ENCODE assay signal across 8 cellular contexts in the genomic region with DNA sequence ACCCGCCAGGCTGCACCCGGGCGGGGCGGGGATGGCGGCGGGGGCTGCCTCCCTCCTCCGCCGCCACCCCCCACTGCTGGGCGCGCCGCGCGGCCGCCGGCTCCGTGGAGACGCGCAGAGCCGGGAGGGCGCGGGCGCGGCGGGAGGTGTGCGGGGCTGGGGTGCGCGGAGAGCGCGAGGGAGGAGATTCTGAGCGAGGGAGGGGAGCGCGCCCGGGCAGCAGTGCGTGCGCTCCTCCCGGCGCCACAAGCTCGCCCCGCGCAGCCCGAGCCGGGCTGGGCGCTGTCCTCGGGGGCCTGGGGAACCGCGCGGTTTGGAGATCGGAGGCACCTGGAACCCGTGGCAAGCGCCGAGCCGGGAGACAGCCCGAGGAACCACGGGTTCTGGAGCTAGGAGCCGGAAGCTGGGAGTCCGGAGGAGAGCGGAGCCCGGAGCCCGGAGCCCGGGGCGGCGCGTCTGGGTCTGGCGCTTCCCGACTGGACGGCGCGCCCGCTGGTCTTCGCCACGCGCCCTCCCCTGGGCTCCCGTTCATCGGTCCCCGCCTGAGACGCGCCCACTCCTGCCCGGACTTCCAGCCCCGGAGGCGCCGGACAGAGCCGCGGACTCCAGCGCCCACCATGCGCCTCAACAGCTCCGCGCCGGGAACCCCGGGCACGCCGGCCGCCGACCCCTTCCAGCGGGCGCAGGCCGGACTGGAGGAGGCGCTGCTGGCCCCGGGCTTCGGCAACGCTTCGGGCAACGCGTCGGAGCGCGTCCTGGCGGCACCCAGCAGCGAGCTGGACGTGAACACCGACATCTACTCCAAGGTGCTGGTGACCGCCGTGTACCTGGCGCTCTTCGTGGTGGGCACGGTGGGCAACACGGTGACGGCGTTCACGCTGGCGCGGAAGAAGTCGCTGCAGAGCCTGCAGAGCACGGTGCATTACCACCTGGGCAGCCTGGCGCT. TPM values are rescaled to one million over a fixed set of nuclear protein-coding genes. Genes with fewer than 3 reads are reported as not detected.
DNase-seq lines count a peak whose midpoint lies in the region; ATAC-seq, FAIRE-seq and TF ChIP-seq lines count a peak whose summit lies in the region.
"Had no signal": no experiment of that assay in that cellular context is flagged by ENCODE, and none has a peak within 500 bp of the region (broad histone marks: within the 10 kb centered on the region; RNA-seq: fewer than 3 reads in every experiment).

Gene NTSR1 (plus strand): TSS at position 246 of the 946 bp plus-strand sequence. CDS start 372 bp downstream, at position 618.

- peaks cover 11% of the 10 kb centered on the region; the same call in 1 of the 2 replicates for H3K23me2 ChIP-seq in H1 (ENCODE audit: low read depth, low read length)

- H4K20me1 ChIP-seq in GM23338 (replicated peaks; ENCODE audit: insufficient read depth) (no peaks in the 10 kb centered on the region), H1 (replicated peaks in 1 of 2; ENCODE audit: control insufficient read depth in 1 of 2, insufficient read depth in 2 of 2, low read length in 2 of 2) (peaks cover 3 to 5% of the 10 kb centered on the region in 2 experiments), neural cell (ENCODE audit: insufficient read depth) (no peaks in the 10 kb centered on the region)

- peak within 1 kb of the TSS; percentile 62 for H3K4me3 ChIP-seq in GM23338
- H3K4me3 ChIP-seq in H1 (ENCODE audit: extremely low read depth in 1 of 4, insufficient read depth in 2 of 4, low read depth in 3 of 4, low read length in 4 of 4) = peak within 1 kb of the TSS; percentile 15 to 56 (median 48)
- H3K4me3 ChIP-seq in neural cell (ENCODE audit: low read length) = peak within 1 kb of the TSS; percentile 63
- H3K4me3 ChIP-seq: ovary had no signal

- H4K5ac ChIP-seq in H1 (ENCODE audit: insufficient read length, low read depth, low read length) = no peak within 1 kb of the TSS

- H3K36me3 Mint-ChIP-seq in GM23338 (ENCODE audit: low read depth) = no peaks in the 10 kb centered on the region; the same call in 2 of the 3 replicates

- H2AK5ac ChIP-seq in H1 (ENCODE audit: low read depth, low read length) = no peak within 1 kb of the TSS

- H3K4ac ChIP-seq in H1 (replicated peaks; ENCODE audit: insufficient read length, low read depth, low read length) = no peak within 1 kb of the TSS

- no peak within 1 kb of the TSS for H3K56ac ChIP-seq in H1 (replicated peaks; ENCODE audit: insufficient read length, low read depth, low read length)

- DNase-seq in GM23338 (ENCODE audit: low spot score) = peak; percentile 73
- DNase-seq in NCI-H2171 treated with DMSO at 0.1 percent for 48 hours (lab: John Stamatoyannopoulos, UW) = peak; percentile 13
- DNase-seq in H1 (ENCODE audit: low read depth in 1 of 2, low spot score in 2 of 2) = peak in 1 of 2 experiments; percentile 79
- DNase-seq in HPDE6-E6E7 (ENCODE audit: extremely low spot score) = no peak
- DNase-seq: ovary had no signal

- H3K14ac ChIP-seq in H1 (ENCODE audit: insufficient read length) = no peak within 1 kb of the TSS

- FAIRE-seq in H1 (lab: Jason Lieb, UNC) = no peak

- POLR2A ChIA-PET in H1 (lab: Charles Lee; ENCODE audit: partially characterized antibody) = interaction anchor here (1.0 to 1.2 kb wide), 3 partner anchors 11 to 106 kb away, joined by 3 to 4 read pairs (median 4); no protein-coding TSS in a partner anchor

- H3K4me2 ChIP-seq in GM23338 = peak within 1 kb of the TSS; percentile 82
- H3K4me2 ChIP-seq in H1 (ENCODE audit: insufficient read depth in 1 of 2, low read depth in 2 of 2, low read length in 2 of 2) = peak within 1 kb of the TSS; percentile 68 to 84
- no peak within 1 kb of the TSS for H3K4me2 ChIP-seq in neural cell (ENCODE audit: low read length)

- TF ChIP-seq EP300 in H1 (IDR thresholded peaks at IDR 0.05; ENCODE audit: borderline replicate concordance in 1 of 2, low read depth in 2 of 2, low read length in 2 of 2) (no peak), neural cell (conservative IDR thresholded peaks at IDR 0.05; ENCODE audit: poor library complexity, severe bottlenecking) (no peak)

- H3K9ac ChIP-seq in H1 (replicated peaks in 1 of 4; ENCODE audit: extremely low read depth in 1 of 4, low read depth in 3 of 4, low read length in 3 of 4) = no peak within 1 kb of the TSS; a peak in 1 of 7 replicates
- H3K9ac ChIP-seq in neural cell (ENCODE audit: low read length) = peak within 1 kb of the TSS; percentile 36

- H3F3A ChIP-seq in GM23338 (replicated peaks; ENCODE audit: low read depth) = no peaks in the 10 kb centered on the region
- no peaks in the 10 kb centered on the region for H3F3A ChIP-seq in neural cell (ENCODE audit: insufficient read depth, low read length, poor library complexity, severe bottlenecking)

- CTCF ChIA-PET in H1 (lab: Charles Lee; ENCODE audit: partially characterized antibody) = interaction anchor here (0.6 to 4.7 kb wide), 30 partner anchors 10 to 1015 kb away, joined by 3 to 38 read pairs (median 5); no protein-coding TSS in a partner anchor

- no peaks in the 10 kb centered on the region for H3K9me3 Mint-ChIP-seq in GM23338

- TF ChIP-seq CTCF in GM23338 (conservative IDR thresholded peaks at IDR 0.05; ENCODE audit: low read depth in 2 of 2) (peak in 1 of 2 experiments; percentile 39; a peak in 2 of 4 replicates), H1 (IDR thresholded peaks at IDR 0.05; ENCODE audit: control extremely low read depth in 1 of 3, insufficient read depth in 1 of 3, low read depth in 1 of 3, low read length in 3 of 3) (peak; percentile 13 to 30 (median 23)), neural cell (IDR thresholded peaks at IDR 0.05; ENCODE audit: poor library complexity, severe bottlenecking) (no peak)

- peak within 1 kb of the TSS; percentile 78; the same call in 1 of the 2 replicates for H3K18ac ChIP-seq in H1 (ENCODE audit: extremely low read depth, low read length)

- H3K27ac Mint-ChIP-seq in GM23338 = no peak within 1 kb of the TSS

- H3K4me1 ChIP-seq in GM23338 (ENCODE audit: insufficient read depth) (peaks cover 3% of the 10 kb centered on the region; the same call in 1 of the 2 replicates), H1 (replicated peaks in 1 of 4; ENCODE audit: control insufficient read depth in 3 of 4, insufficient read depth in 4 of 4, low read length in 3 of 4) (peaks cover 0 to 8% (median 7%) of the 10 kb centered on the region in 4 experiments; a peak in 5 of 7 replicates)

- no peak for TF ChIP-seq POLR2A in H1 (IDR thresholded peaks at IDR 0.05; ENCODE audit: control extremely low read depth in 1 of 2, low read depth in 2 of 2, low read length in 2 of 2)

- H3K9me3 ChIP-seq in H1 (ENCODE audit: insufficient read depth in 2 of 2, low read depth in 1 of 2, low read length in 1 of 2) (no peaks in the 10 kb centered on the region), neural cell (ENCODE audit: low read length) (no peaks in the 10 kb centered on the region)
- H3K9me3 ChIP-seq: ovary had no signal

- H3K4me3 Mint-ChIP-seq in GM23338 = peak within 1 kb of the TSS; percentile 71

- H3K27me3 Mint-ChIP-seq in GM23338 (ENCODE audit: insufficient read depth, low read depth, poor library complexity) = peaks cover 32% of the 10 kb centered on the region

- H4K91ac ChIP-seq in H1 (replicated peaks; ENCODE audit: insufficient read length, low read length) = peak within 1 kb of the TSS; percentile 25

- no peaks in the 10 kb centered on the region for H3K79me1 ChIP-seq in H1 (ENCODE audit: low read depth, low read length)

- ATAC-seq in GM23338 (peak; percentile 53), GM21619 (IDR thresholded peaks at IDR 0.05; ENCODE audit: unreplicated experiment) (no peak), GM19328 (IDR thresholded peaks at IDR 0.05; ENCODE audit: unreplicated experiment) (no peak)

- H2AFZ ChIP-seq in GM23338 (peak within 1 kb of the TSS; percentile 85), H1 (ENCODE audit: low read length) (no peak within 1 kb of the TSS; the same call in 1 of the 2 replicates), neural cell (ENCODE audit: low read depth, low read length) (no peak within 1 kb of the TSS)

- H3K27ac ChIP-seq in GM23338 (ENCODE audit: low read depth) (no peak within 1 kb of the TSS), H1 (ENCODE audit: low read depth, low read length) (no peak within 1 kb of the TSS), neural cell (ENCODE audit: low read length) (no peak within 1 kb of the TSS)
- H3K27ac ChIP-seq: ovary had no signal

- H3K4me1 Mint-ChIP-seq in GM23338 = peaks cover 5% of the 10 kb centered on the region; the same call in 2 of the 3 replicates

- H3K36me3 ChIP-seq in GM23338 (ENCODE audit: insufficient read depth) (no peaks in the 10 kb centered on the region), H1 (ENCODE audit: control insufficient read depth in 2 of 4, insufficient read depth in 4 of 4, low read length in 3 of 4) (no peaks in the 10 kb centered on the region), neural cell (ENCODE audit: insufficient read depth, low read length) (no peaks in the 10 kb centered on the region)
- H3K36me3 ChIP-seq: ovary had no signal

- no peak within 1 kb of the TSS for H3K23ac ChIP-seq in H1 (ENCODE audit: insufficient read length)

- WGBS in H1 (ENCODE audit: extremely low coverage in 1 of 2, insufficient coverage in 1 of 2, insufficient read length in 1 of 2, insufficient replicate concordance in 2 of 2, low coverage in 1 of 2, low lambda C conversion rate in 2 of 2, missing lambda C conversion rate in 1 of 2), 2 experiments = 18% methylated on average over 59 of the region's 124 CpGs; no CpG with 5 or more reads in 1 of the 2 experiments

- H3K9me2 ChIP-seq in GM23338 (ENCODE audit: insufficient read depth) (no peaks in the 10 kb centered on the region), neural cell (ENCODE audit: insufficient read depth, low read length) (no peaks in the 10 kb centered on the region)

- peak within 1 kb of the TSS; percentile 44; the same call in 1 of the 2 replicates for H2BK5ac ChIP-seq in H1 (ENCODE audit: low read depth, low read length)

- H2BK15ac ChIP-seq in H1 (ENCODE audit: low read length) = peak within 1 kb of the TSS; percentile 92; the same call in 1 of the 2 replicates

- H2BK20ac ChIP-seq in H1 (ENCODE audit: low read length) = peak within 1 kb of the TSS; percentile 61; the same call in 1 of the 2 replicates

- H4K8ac ChIP-seq in H1 (ENCODE audit: extremely low read depth, insufficient read depth, low read length) = peak within 1 kb of the TSS; percentile 75

- peak; percentile 3 to 40; a peak in 2 of 4 replicates for TF ChIP-seq RAD21 in H1 (IDR thresholded peaks at IDR 0.05 in 1 of 2, conservative IDR thresholded peaks at IDR 0.05 in 1 of 2; ENCODE audit: low read depth in 2 of 2, low read length in 2 of 2)
- no peak for TF ChIP-seq RAD21 in neural cell (conservative IDR thresholded peaks at IDR 0.05)

- H2BK12ac ChIP-seq in H1 (ENCODE audit: low read depth, low read length) = peak within 1 kb of the TSS; percentile 96; the same call in 1 of the 2 replicates

- H3K79me2 ChIP-seq in GM23338 (replicated peaks; ENCODE audit: insufficient read depth) (no peaks in the 10 kb centered on the region), H1 (ENCODE audit: control insufficient read depth in 1 of 2, insufficient read depth in 2 of 2, low read length in 2 of 2) (no peaks in the 10 kb centered on the region), neural cell (replicated peaks; ENCODE audit: insufficient read depth, low read length) (no peaks in the 10 kb centered on the region)

- H2BK120ac ChIP-seq in H1 (replicated peaks; ENCODE audit: low read depth, low read length) = no peak within 1 kb of the TSS

- H3K27me3 ChIP-seq in GM23338 (ENCODE audit: insufficient read depth) = peaks cover 30% of the 10 kb centered on the region
- H3K27me3 ChIP-seq in H1 (replicated peaks in 1 of 4; ENCODE audit: control insufficient read depth in 3 of 4, extremely low read depth in 1 of 4, insufficient read depth in 3 of 4, low read length in 3 of 4) = peaks cover 22 to 40% (median 30%) of the 10 kb centered on the region in 4 experiments
- H3K27me3 ChIP-seq in neural cell (ENCODE audit: insufficient read depth, low read depth, low read length) = peaks cover 34% of the 10 kb centered on the region

RNA-seq across cellular contexts. Expression of gene NTSR1, which starts in this region (rescaled TPM):
- 1.4 and 1.7 TPM in 2 replicates for total RNA-seq in GM23338 (2014; rRNA removed; shearing (Covaris generic))
- 0.15 and 0.52 TPM in 2 replicates for polyA plus RNA-seq in GM23338 (2016; fragmentation: Nextera tagmentation; extraction: Ambion mirVana)
- total RNA-seq in H1 (2021; fragmentation: NEBNext Ultra II Directional; extraction: Animal tissue kit (Norgen Biotek cat#: 25700)) = 0.75 and 0.89 TPM in 2 replicates
- polyA plus RNA-seq in H1 (2011; rRNA removed) = 0.53 and 0.97 TPM in 2 replicates
- 0.32 TPM for polyA plus RNA-seq in H1 (2011; cell fraction: cytosol; rRNA removed)
- polyA plus RNA-seq in H1 (2011; cell fraction: nucleus; rRNA removed) = 0.53 TPM
- polyA plus RNA-seq in H1 (2012, experiment 1 of 2) = 0.15 to 0.68 TPM (median 0.34 TPM) in 4 replicates
- polyA plus RNA-seq in H1 (2012, experiment 2 of 2) = 0.43 TPM
- polyA plus RNA-seq in H1 (2013, experiment 1 of 2) = 0.77 TPM
- polyA plus RNA-seq in H1 (2013, experiment 2 of 2) = 0.87 TPM
- 0.19 and 0.24 TPM in 2 replicates for polyA minus RNA-seq in H1 (2011; rRNA and poly(A)+ RNA removed)
- polyA minus RNA-seq in H1 (2011; cell fraction: cytosol; rRNA and poly(A)+ RNA removed) = not detected
- 0.20 TPM for polyA minus RNA-seq in H1 (2011; cell fraction: nucleus; rRNA and poly(A)+ RNA removed)
- 0.05 and 0.22 TPM in 2 replicates for polyA plus RNA-seq in neural cell
- not detected in 2 replicates for polyA minus RNA-seq in neural cell
